ENCODE assay signal across 20 cellular contexts in genomic region chr11:76579752-76580151, GRCh38.
DNase-seq lines count a peak whose midpoint lies in the region; ATAC-seq and TF ChIP-seq lines count a peak whose summit lies in the region.
"Had no signal": no experiment of that assay in that cellular context is flagged by ENCODE, and none has a peak within 500 bp of the region (broad histone marks: within the 10 kb centered on the region; RNA-seq: fewer than 3 reads in every experiment).

No MANE protein-coding gene starts in this region.

- H3K4me1 Mint-ChIP-seq in GM23338 (peaks cover 11% of the 10 kb centered on the region), CD14-positive monocyte (no peaks in the 10 kb centered on the region)
- no peaks in the 10 kb centered on the region for H3K4me1 Mint-ChIP-seq in activated T-helper 1 cell treated with anti-CD3 and anti-CD28 coated beads, Interleukin-12 subunit alpha, Interleukin-12 subunit beta, Interleukin-2, Interleukin-4 antibody, amounts not matched to agents 30 ng/mL and 10 ng/mL and 1 ng/mL, durations not matched to agents 14 hours and 24 hours and 36 hours (ENCODE audit: low read depth)

- no peaks in the 10 kb centered on the region for H3K36me3 ChIP-seq in GM23338 (ENCODE audit: insufficient read depth)
- H3K36me3 ChIP-seq in brain microvascular endothelial cell (replicated peaks) = no peaks in the 10 kb centered on the region
- no peaks in the 10 kb centered on the region for H3K36me3 ChIP-seq in right lobe of liver
- H3K36me3 ChIP-seq in smooth muscle cell (ENCODE audit: low read depth) = no peaks in the 10 kb centered on the region
- H3K36me3 ChIP-seq: pancreas had no signal

- H3K4me3 Mint-ChIP-seq in GM23338 = no peak overlapping the region; the same call in 2 of the 3 replicates
- H3K4me3 Mint-ChIP-seq in activated T-helper 1 cell treated with anti-CD3 and anti-CD28 coated beads, Interleukin-12 subunit alpha, Interleukin-12 subunit beta, Interleukin-2, Interleukin-4 antibody, amounts not matched to agents 30 ng/mL and 10 ng/mL and 1 ng/mL, durations not matched to agents 14 hours and 24 hours and 36 hours = no peak overlapping the region
- H3K4me3 Mint-ChIP-seq in CD14-positive monocyte = no peak overlapping the region
- H3K4me3 Mint-ChIP-seq: activated CD8-positive, alpha-beta T cell treated with anti-CD3 and anti-CD28 coated beads, Interleukin-2, amount 10 ng/mL, durations not matched to agents 7 days and 5 days; mesothelial cell of epicardium had no signal

- H3K27ac Mint-ChIP-seq in GM23338 = no peak overlapping the region
- no peak overlapping the region for H3K27ac Mint-ChIP-seq in activated T-helper 1 cell treated with anti-CD3 and anti-CD28 coated beads, Interleukin-12 subunit alpha, Interleukin-12 subunit beta, Interleukin-2, Interleukin-4 antibody, amounts not matched to agents 30 ng/mL and 10 ng/mL and 1 ng/mL, durations not matched to agents 14 hours and 24 hours and 36 hours
- H3K27ac Mint-ChIP-seq in CD14-positive monocyte = no peak overlapping the region
- H3K27ac Mint-ChIP-seq: activated CD8-positive, alpha-beta T cell treated with anti-CD3 and anti-CD28 coated beads, Interleukin-2, amount 10 ng/mL, durations not matched to agents 7 days and 5 days; mesothelial cell of epicardium had no signal

- H3K9me3 ChIP-seq in right lobe of liver (no peaks in the 10 kb centered on the region), smooth muscle cell (replicated peaks; ENCODE audit: low read depth) (no peaks in the 10 kb centered on the region)
- H3K9me3 ChIP-seq: body of pancreas, pancreas, SK-N-SH, testis had no signal

- in situ Hi-C loops in brain microvascular endothelial cell (cut with HindIII; ENCODE audit: low pct_ligation_motif_present, low sequenced_read_pairs) = no loop called here

- H3K4me3 ChIP-seq in GM23338 (no peak overlapping the region), brain microvascular endothelial cell (ENCODE audit: low read depth, low read length) (no peak overlapping the region), right lobe of liver (no peak overlapping the region), smooth muscle cell (no peak overlapping the region)
- H3K4me3 ChIP-seq: body of pancreas, pancreas, testis had no signal

- no peaks in the 10 kb centered on the region for H3K9me2 ChIP-seq in GM23338 (ENCODE audit: insufficient read depth)
- H3K9me2 ChIP-seq: SK-N-SH had no signal

- peaks cover 5% of the 10 kb centered on the region for H3K27me3 Mint-ChIP-seq in GM23338 (ENCODE audit: insufficient read depth, low read depth, poor library complexity)
- H3K27me3 Mint-ChIP-seq in activated T-helper 1 cell treated with anti-CD3 and anti-CD28 coated beads, Interleukin-12 subunit alpha, Interleukin-12 subunit beta, Interleukin-2, Interleukin-4 antibody, amounts not matched to agents 30 ng/mL and 10 ng/mL and 1 ng/mL, durations not matched to agents 14 hours and 24 hours and 36 hours (ENCODE audit: insufficient read depth) = no peaks in the 10 kb centered on the region
- peaks cover 1 to 6% (median 2%) of the 10 kb centered on the region in 3 donors for H3K27me3 Mint-ChIP-seq in CD14-positive monocyte (ENCODE audit: low read depth in 3 of 3)

- no peak overlapping the region for H3K27ac ChIP-seq in GM23338 (ENCODE audit: low read depth)
- peak overlapping the region; percentile 71 for H3K27ac ChIP-seq in brain microvascular endothelial cell
- H3K27ac ChIP-seq in right lobe of liver = peak overlapping the region; percentile 40 to 79 (median 55)
- peak overlapping the region; percentile 96 for H3K27ac ChIP-seq in smooth muscle cell (ENCODE audit: low read depth)

- no peaks in the 10 kb centered on the region for H3F3A ChIP-seq in GM23338 (replicated peaks; ENCODE audit: low read depth)
- peaks cover 17% of the 10 kb centered on the region for H3F3A ChIP-seq in smooth muscle cell (ENCODE audit: low read depth)

- H3K4me1 ChIP-seq in GM23338 (ENCODE audit: insufficient read depth) (peaks cover 6% of the 10 kb centered on the region), right lobe of liver (no peaks in the 10 kb centered on the region), smooth muscle cell (ENCODE audit: low read depth) (peaks cover 21% of the 10 kb centered on the region)
- H3K4me1 ChIP-seq: body of pancreas, pancreas had no signal

- peak overlapping the region; percentile 81 for H3K9ac ChIP-seq in smooth muscle cell (ENCODE audit: low read depth)
- H3K9ac ChIP-seq: SK-N-SH had no signal

- H2AFZ ChIP-seq in GM23338 (peak overlapping the region; percentile 69; the same call in 1 of the 2 replicates), smooth muscle cell (ENCODE audit: low read depth) (no peak overlapping the region)

- intact Hi-C loops in right lobe of liver (cut with DNase I) = no loop called here
- intact Hi-C loops in activated T-helper 1 cell treated with anti-CD3 and anti-CD28 coated beads, Interleukin-12 subunit alpha, Interleukin-12 subunit beta, Interleukin-2, Interleukin-4 antibody, amounts not matched to agents 30 ng/mL and 10 ng/mL and 1 ng/mL, durations not matched to agents 14 hours and 24 hours and 36 hours (cut with micrococcal nuclease) = no loop called here
- intact Hi-C loops in CD14-positive monocyte (cut with micrococcal nuclease) = no loop called here

- no peak overlapping the region for H3K4me2 ChIP-seq in GM23338
- peak overlapping the region; percentile 64 for H3K4me2 ChIP-seq in smooth muscle cell
- H3K4me2 ChIP-seq: SK-N-SH had no signal

- ATAC-seq in GM23338 (no peak), right lobe of liver (no peak), GM19463 (IDR thresholded peaks at IDR 0.05; ENCODE audit: unreplicated experiment) (no peak), HG02623 (IDR thresholded peaks at IDR 0.05; ENCODE audit: unreplicated experiment) (no peak)
- ATAC-seq: activated CD8-positive, alpha-beta T cell treated with anti-CD3 and anti-CD28 coated beads, Interleukin-2, amount 10 ng/mL, durations not matched to agents 7 days and 5 days had no signal

- H4K20me1 ChIP-seq in GM23338 (replicated peaks; ENCODE audit: insufficient read depth) (no peaks in the 10 kb centered on the region), smooth muscle cell (ENCODE audit: low read depth) (no peaks in the 10 kb centered on the region)

- no peak for TF ChIP-seq POLR2A in right lobe of liver (IDR thresholded peaks at IDR 0.05)

- no peak for TF ChIP-seq CTCF in GM23338 (conservative IDR thresholded peaks at IDR 0.05; ENCODE audit: low read depth in 2 of 2)
- TF ChIP-seq CTCF in brain microvascular endothelial cell (IDR thresholded peaks at IDR 0.05; ENCODE audit: low read depth, low read length, missing control alignments) = no peak
- TF ChIP-seq CTCF in right lobe of liver (IDR thresholded peaks at IDR 0.05) = no peak
- no peak for TF ChIP-seq CTCF in smooth muscle cell (IDR thresholded peaks at IDR 0.05; ENCODE audit: borderline replicate concordance, insufficient read depth, poor library complexity, severe bottlenecking)
- TF ChIP-seq CTCF in CD14-positive monocyte (IDR thresholded peaks at IDR 0.05) = no peak

- DNase-seq in GM23338 (ENCODE audit: low spot score) (no peak), brain microvascular endothelial cell (no peak), right lobe of liver (no peak), smooth muscle cell (lab: John Stamatoyannopoulos, UW; ENCODE audit: unreplicated experiment) (no peak), CD14-positive monocyte (ENCODE audit: low spot score) (no peak)
- DNase-seq in activated T-helper 1 cell treated with anti-CD3 and anti-CD28 coated beads, Interleukin-12 subunit alpha, Interleukin-12 subunit beta, Interleukin-2, Interleukin-4 antibody, amounts not matched to agents 30 ng/mL and 10 ng/mL and 1 ng/mL, durations not matched to agents 14 hours and 24 hours and 36 hours (ENCODE audit: low spot score) = no peak
- DNase-seq: activated CD8-positive, alpha-beta T cell treated with anti-CD3 and anti-CD28 coated beads, Interleukin-2, amount 10 ng/mL, durations not matched to agents 7 days and 5 days; activated effector memory CD4-positive, alpha-beta T cell treated with Interleukin-2 at 50 U/mL for 16 hours; effector memory CD4-positive, alpha-beta T cell; foreskin fibroblast; NCI-H1930; OCI-M1; stimulated activated CD4-positive, alpha-beta T cell treated with anti-CD3 and anti-CD28 coated beads, Interleukin-15, amount 100 ng/mL, for 24 hours had no signal

- 40% methylated on average over 2 of the region's 5 CpGs for WGBS in right lobe of liver (ENCODE audit: insufficient coverage, low coverage, low lambda C conversion rate, missing lambda C conversion rate)
- 84% methylated on average over 5 of the region's 5 CpGs for WGBS in smooth muscle cell (ENCODE audit: low lambda C conversion rate)

- no peaks in the 10 kb centered on the region; the same call in 2 of the 3 replicates for H3K36me3 Mint-ChIP-seq in GM23338 (ENCODE audit: low read depth)
- no peaks in the 10 kb centered on the region for H3K36me3 Mint-ChIP-seq in activated T-helper 1 cell treated with anti-CD3 and anti-CD28 coated beads, Interleukin-12 subunit alpha, Interleukin-12 subunit beta, Interleukin-2, Interleukin-4 antibody, amounts not matched to agents 30 ng/mL and 10 ng/mL and 1 ng/mL, durations not matched to agents 14 hours and 24 hours and 36 hours (ENCODE audit: low read depth)
- no peaks in the 10 kb centered on the region for H3K36me3 Mint-ChIP-seq in CD14-positive monocyte
- H3K36me3 Mint-ChIP-seq: mesothelial cell of epicardium had no signal

- H3K27me3 ChIP-seq in GM23338 (ENCODE audit: insufficient read depth) (no peaks in the 10 kb centered on the region), brain microvascular endothelial cell (replicated peaks) (no peaks in the 10 kb centered on the region), right lobe of liver (no peaks in the 10 kb centered on the region), smooth muscle cell (ENCODE audit: low read depth) (no peaks in the 10 kb centered on the region)
- H3K27me3 ChIP-seq: body of pancreas, pancreas, testis had no signal

- H3K79me2 ChIP-seq in GM23338 (replicated peaks; ENCODE audit: insufficient read depth) (no peaks in the 10 kb centered on the region), smooth muscle cell (ENCODE audit: low read depth) (no peaks in the 10 kb centered on the region)

- H3K9me3 Mint-ChIP-seq in GM23338 (peaks cover 12% of the 10 kb centered on the region; the same call in 2 of the 3 replicates), CD14-positive monocyte (peaks cover 0 to 1% (median 0%) of the 10 kb centered on the region in 7 donors)
- H3K9me3 Mint-ChIP-seq in activated T-helper 1 cell treated with anti-CD3 and anti-CD28 coated beads, Interleukin-12 subunit alpha, Interleukin-12 subunit beta, Interleukin-2, Interleukin-4 antibody, amounts not matched to agents 30 ng/mL and 10 ng/mL and 1 ng/mL, durations not matched to agents 14 hours and 24 hours and 36 hours = no peaks in the 10 kb centered on the region
- H3K9me3 Mint-ChIP-seq: mesothelial cell of epicardium had no signal

TF ChIP-seq in GM23338, 12 proteins besides CTCF, POLR2A, EP300 and RAD21 (continues in another document):
- TF ChIP-seq EZH2 (IDR thresholded peaks at IDR 0.05; ENCODE audit: low read depth, unreplicated experiment) (no peak), JUNB (IDR thresholded peaks at IDR 0.05; ENCODE audit: unreplicated experiment) (no peak)
